25 cellular contexts compared by ENCODE assay signal in genomic region chr7:100847360-100847759, GRCh38. TPM values are rescaled to one million over a fixed set of nuclear protein-coding genes. Genes with fewer than 3 reads are reported as not detected.
A peak's percentile ranks its signal among the peaks of the same experiment; 100 is the strongest.
DNase-seq lines count a peak whose midpoint lies in the region; ATAC-seq, FAIRE-seq and TF ChIP-seq lines count a peak whose summit lies in the region.
"Had no signal": no experiment of that assay in that cellular context is flagged by ENCODE, and none has a peak within 500 bp of the region (broad histone marks: within the 10 kb centered on the region; RNA-seq: fewer than 3 reads in every experiment).

No MANE protein-coding gene starts in this region.

- H3K4me3 ChIP-seq in mammary epithelial cell (replicated peaks in 1 of 3; ENCODE audit: insufficient read depth in 1 of 3, low read depth in 2 of 3, low read length in 3 of 3), result no peak overlapping the region
- no peak overlapping the region for H3K4me3 ChIP-seq in astrocyte (ENCODE audit: insufficient read depth, low read depth, low read length)
- H3K4me3 ChIP-seq in kidney (ENCODE audit: low read length in 2 of 2), result no peak overlapping the region
- H3K4me3 ChIP-seq: A549; BLaER1 treated with 17β-estradiol and CSF1 and Interleukin-3, amounts not matched to agents 10 nM and 100 nM; HAP-1 had no signal

- H3K4me3 Mint-ChIP-seq in MCF 10A (ENCODE audit: unreplicated experiment) (no peak overlapping the region), astrocyte (ENCODE audit: unreplicated experiment) (peak overlapping the region; percentile 45)
- H3K4me3 Mint-ChIP-seq: CD14-positive monocyte; CD4-positive, alpha-beta memory T cell; HFFc6 had no signal

- no peak overlapping the region for H3K4me2 ChIP-seq in mammary epithelial cell (ENCODE audit: insufficient read depth, low read depth, low read length)
- no peak overlapping the region for H3K4me2 ChIP-seq in astrocyte (ENCODE audit: low read length)
- H3K4me2 ChIP-seq: A549; BLaER1 treated with 17β-estradiol and CSF1 and Interleukin-3, amounts not matched to agents 10 nM and 100 nM had no signal

- FAIRE-seq in astrocyte (lab: Jason Lieb, UNC) (no peak), kidney (lab: Jason Lieb, UNC) (no peak)
- FAIRE-seq: A549, GM12891, GM18507, H54 had no signal

- in situ Hi-C loops in mammary epithelial cell (cut with MboI; ENCODE audit: low sequenced_read_pairs in 2 of 2), result no loop called here

- BruUV-seq in mammary epithelial cell (replicated peaks; lab: Mats Ljungman, UMichigan), result no TSS peak
- BruUV-seq in MCF 10A (replicated peaks; lab: Mats Ljungman, UMichigan), result no TSS peak

- no peaks in the 10 kb centered on the region for H3K36me3 ChIP-seq in mammary epithelial cell (ENCODE audit: insufficient read depth, low read length)
- no peaks in the 10 kb centered on the region for H3K36me3 ChIP-seq in astrocyte (ENCODE audit: insufficient read depth, low read length)
- H3K36me3 ChIP-seq in kidney (ENCODE audit: control insufficient read depth in 1 of 2, insufficient read depth in 2 of 2, low read length in 2 of 2), result no peaks in the 10 kb centered on the region
- H3K36me3 ChIP-seq: BE2C; BLaER1 treated with 17β-estradiol and CSF1 and Interleukin-3, amounts not matched to agents 10 nM and 100 nM; HAP-1 had no signal

- no peak overlapping the region for H2AFZ ChIP-seq in mammary epithelial cell (ENCODE audit: low read depth, low read length)
- H2AFZ ChIP-seq in astrocyte (ENCODE audit: low read depth, low read length), result no peak overlapping the region

- POLR2A ChIA-PET in MCF 10A (lab: Yijun Ruan, JAX), result no interaction called here

- no peak for ATAC-seq in GM21825 (IDR thresholded peaks at IDR 0.05; ENCODE audit: unreplicated experiment)
- ATAC-seq: A549 had no signal

- H3K9me3 ChIP-seq in mammary epithelial cell (replicated peaks; ENCODE audit: insufficient read depth, low read length) (no peaks in the 10 kb centered on the region), astrocyte (ENCODE audit: insufficient read depth, low read depth, low read length) (no peaks in the 10 kb centered on the region), kidney (ENCODE audit: control insufficient read depth in 1 of 2, low read length in 2 of 2) (no peaks in the 10 kb centered on the region)
- H3K9me3 ChIP-seq: A549; BE2C; BLaER1 treated with 17β-estradiol and CSF1 and Interleukin-3, amounts not matched to agents 10 nM and 100 nM; HAP-1 had no signal

- H3K27ac Mint-ChIP-seq in MCF 10A (ENCODE audit: low read depth, unreplicated experiment) (no peak overlapping the region), astrocyte (ENCODE audit: unreplicated experiment) (no peak overlapping the region)
- H3K27ac Mint-ChIP-seq: CD14-positive monocyte, HFFc6 had no signal

- H3K36me3 Mint-ChIP-seq in MCF 10A (ENCODE audit: insufficient read depth, unreplicated experiment), result peaks cover 1% of the 10 kb centered on the region
- no peaks in the 10 kb centered on the region for H3K36me3 Mint-ChIP-seq in astrocyte (ENCODE audit: low read depth, unreplicated experiment)
- H3K36me3 Mint-ChIP-seq: CD14-positive monocyte; CD4-positive, alpha-beta memory T cell had no signal

- H3K4me1 ChIP-seq in mammary epithelial cell (ENCODE audit: insufficient read depth, low read length) (peaks cover 6% of the 10 kb centered on the region), astrocyte (ENCODE audit: insufficient read depth, low read length) (peaks cover 6% of the 10 kb centered on the region), kidney (ENCODE audit: control insufficient read depth in 1 of 2, insufficient read depth in 1 of 2, low read depth in 1 of 2, low read length in 2 of 2) (peaks cover 0 to 4% of the 10 kb centered on the region in 2 donors)
- H3K4me1 ChIP-seq: A549 had no signal

- no peak overlapping the region for H3K9ac ChIP-seq in mammary epithelial cell (ENCODE audit: insufficient read depth, low read length)
- no peak overlapping the region for H3K9ac ChIP-seq in astrocyte (ENCODE audit: low read length)
- H3K9ac ChIP-seq in kidney (ENCODE audit: low read length in 2 of 2), result no peak overlapping the region
- H3K9ac ChIP-seq: BLaER1 treated with 17β-estradiol and CSF1 and Interleukin-3, amounts not matched to agents 10 nM and 100 nM had no signal

- no peak overlapping the region for H3K27ac ChIP-seq in mammary epithelial cell (ENCODE audit: insufficient read depth, low read depth, low read length)
- no peak overlapping the region for H3K27ac ChIP-seq in astrocyte (ENCODE audit: low read depth, low read length)
- no peak overlapping the region for H3K27ac ChIP-seq in kidney (ENCODE audit: low read depth in 2 of 2, low read length in 2 of 2)
- H3K27ac ChIP-seq: 22Rv1; A549; BLaER1 treated with 17β-estradiol and CSF1 and Interleukin-3, amounts not matched to agents 10 nM and 100 nM had no signal

- no peaks in the 10 kb centered on the region for H3K9me3 Mint-ChIP-seq in MCF 10A (ENCODE audit: unreplicated experiment)
- H3K9me3 Mint-ChIP-seq in astrocyte (ENCODE audit: unreplicated experiment), result no peaks in the 10 kb centered on the region
- H3K9me3 Mint-ChIP-seq: CD14-positive monocyte, HFFc6 had no signal

- intact Hi-C loops in mammary epithelial cell (cut with micrococcal nuclease), result no loop called here
- intact Hi-C loops in MCF 10A (cut with micrococcal nuclease), result no loop called here
- intact Hi-C loops in kidney (cut with DNase I), result no loop called here

- no peaks in the 10 kb centered on the region for H4K20me1 ChIP-seq in mammary epithelial cell (ENCODE audit: insufficient read depth, low read length)
- H4K20me1 ChIP-seq in astrocyte (ENCODE audit: insufficient read depth, low read length), result no peaks in the 10 kb centered on the region
- H4K20me1 ChIP-seq: BLaER1 treated with 17β-estradiol and CSF1 and Interleukin-3, amounts not matched to agents 10 nM and 100 nM had no signal

- 100% methylated on average over 4 of the region's 4 CpGs for WGBS in mammary epithelial cell (ENCODE audit: low coverage, missing lambda C conversion rate)

- H3K27me3 Mint-ChIP-seq in MCF 10A (ENCODE audit: insufficient read depth, unreplicated experiment), result no peaks in the 10 kb centered on the region
- no peaks in the 10 kb centered on the region for H3K27me3 Mint-ChIP-seq in astrocyte (ENCODE audit: low read depth, unreplicated experiment)
- H3K27me3 Mint-ChIP-seq: CD4-positive, alpha-beta memory T cell had no signal

- dilution Hi-C loops in mammary epithelial cell (cut with HindIII; ENCODE audit: low sequenced_read_pairs), result loop anchor here (5.0 kb wide), 4 partner anchors 40 to 230 kb away; partner anchors contain the start of gene UFSP1

- DNase-seq in mammary epithelial cell (peak; percentile 51), MCF 10A (ENCODE audit: unreplicated experiment) (no peak), astrocyte (ENCODE audit: low read depth) (no peak), kidney (peak; percentile 19), AML-193 (lab: John Stamatoyannopoulos, UW) (no peak), NCI-H2171 (lab: John Stamatoyannopoulos, UW) (no peak)
- DNase-seq: ACHN; BE2C; Calu3; CD4-positive, alpha-beta memory T cell; COR-L47; DMS53; DMS79 treated with DMSO at 0.1 percent for 48 hours; GF-D8; GOT3; HFFc6 had no signal

- H3K4me1 Mint-ChIP-seq in MCF 10A (ENCODE audit: insufficient read depth, unreplicated experiment) (peaks cover 6% of the 10 kb centered on the region), astrocyte (ENCODE audit: low read depth, unreplicated experiment) (no peaks in the 10 kb centered on the region)

- H3K79me2 ChIP-seq in mammary epithelial cell (ENCODE audit: insufficient read depth, low read length) (no peaks in the 10 kb centered on the region), astrocyte (ENCODE audit: insufficient read depth, low read length) (no peaks in the 10 kb centered on the region)

- CTCF ChIA-PET in mammary epithelial cell (lab: Charles Lee; ENCODE audit: low non-redundant PET), result no interaction called here
- CTCF ChIA-PET in MCF 10A (lab: Yijun Ruan, JAX), result interaction anchor here (0.6 to 1.8 kb wide), 2 partner anchors 142 to 1615 kb away, joined by 3 to 12 read pairs; partner anchors contain the start of gene POP7

- no peaks in the 10 kb centered on the region for H3K27me3 ChIP-seq in mammary epithelial cell (ENCODE audit: insufficient read depth, low read length)
- no peaks in the 10 kb centered on the region for H3K27me3 ChIP-seq in astrocyte (ENCODE audit: insufficient read depth, low read length)
- H3K27me3 ChIP-seq: BE2C; BLaER1 treated with 17β-estradiol and CSF1 and Interleukin-3, amounts not matched to agents 10 nM and 100 nM had no signal

- TF ChIP-seq CTCF in mammary epithelial cell (conservative IDR thresholded peaks at IDR 0.05 in 1 of 2, IDR thresholded peaks at IDR 0.05 in 1 of 2; ENCODE audit: extremely low read depth in 1 of 2, insufficient read depth in 1 of 2, low read depth in 1 of 2, low read length in 2 of 2), result no peak
- no peak for TF ChIP-seq CTCF in MCF 10A (IDR thresholded peaks at IDR 0.05; ENCODE audit: unreplicated experiment)
- TF ChIP-seq CTCF in astrocyte (IDR thresholded peaks at IDR 0.05; ENCODE audit: insufficient read depth, low read depth, low read length), result no peak
- TF ChIP-seq CTCF in kidney (IDR thresholded peaks at IDR 0.05; ENCODE audit: borderline replicate concordance, extremely low read depth, insufficient read depth), result no peak

RNA-seq across cellular contexts. Expression of gene SLC12A9, which starts 5.2 kb away (rescaled TPM):
- total RNA-seq in mammary epithelial cell (10 to 100 TPM; 11.7 to 31.0 TPM), MCF 10A (2022) (19.2 and 21.0 TPM in 2 replicates), astrocyte (26.7 and 30.5 TPM in 2 replicates), kidney (29.9 TPM)
- polyA plus RNA-seq in mammary epithelial cell (11.5 TPM), kidney (ENCODE audit: insufficient read depth, low read depth, low replicate concordance) (19.7 TPM)
- polyA minus RNA-seq in mammary epithelial cell, result 18.6 TPM

RNA-seq across cellular contexts. Expression of gene TRIP6, which starts 19.8 kb away (rescaled TPM):
- total RNA-seq in mammary epithelial cell (100 to 1,000 TPM in 1 of 2 donors, 10 to 100 TPM in 1; 56.3 to 129 TPM), MCF 10A (2022) (106 and 132 TPM in 2 replicates), astrocyte (86.9 and 99.9 TPM in 2 replicates), kidney (74.4 TPM)
- polyA plus RNA-seq in mammary epithelial cell (125 TPM), kidney (ENCODE audit: insufficient read depth, low read depth, low replicate concordance) (92.6 TPM)
- 66.4 TPM for polyA minus RNA-seq in mammary epithelial cell

RNA-seq across cellular contexts. Expression of gene EPHB4, which starts 20.0 kb away (rescaled TPM):
- total RNA-seq in mammary epithelial cell (10 to 100 TPM; 75.0 to 81.0 TPM), MCF 10A (2022) (48.8 and 51.3 TPM in 2 replicates), astrocyte (62.4 and 73.6 TPM in 2 replicates), kidney (65.5 TPM)
- polyA plus RNA-seq in mammary epithelial cell (71.4 TPM), kidney (ENCODE audit: insufficient read depth, low read depth, low replicate concordance) (33.2 TPM)
- polyA minus RNA-seq in mammary epithelial cell, result 145 TPM

RNA-seq across cellular contexts. Expression of gene SRRT, which starts 27.5 kb away (rescaled TPM):
- total RNA-seq in mammary epithelial cell, result 100 to 1,000 TPM in 1 of 2 donors, 10 to 100 TPM in 1; 29.5 to 127 TPM
- polyA plus RNA-seq in mammary epithelial cell, result 57.6 TPM
- polyA minus RNA-seq in mammary epithelial cell, result 127 TPM
- total RNA-seq in MCF 10A (2022), result 111 and 142 TPM in 2 replicates
- 112 and 118 TPM in 2 replicates for total RNA-seq in astrocyte
- 127 TPM for total RNA-seq in kidney
- polyA plus RNA-seq in kidney (ENCODE audit: insufficient read depth, low read depth, low replicate concordance), result 58.2 TPM

RNA-seq across cellular contexts. Expression of gene UFSP1, which starts 42.2 kb away (rescaled TPM):
- total RNA-seq in mammary epithelial cell (1 to 10 TPM; 2.0 to 3.7 TPM), MCF 10A (2022) (2.8 and 3.4 TPM in 2 replicates), astrocyte (2.7 and 3.3 TPM in 2 replicates), kidney (3.4 TPM)
- polyA plus RNA-seq in mammary epithelial cell (1.1 TPM), kidney (ENCODE audit: insufficient read depth, low read depth, low replicate concordance) (3.8 TPM)
- polyA minus RNA-seq in mammary epithelial cell, result 4.2 TPM

Comparison
In these comparisons a context has a peak if more than half of its experiments do, and no peak if none do; other contexts are left out.
1. DNase-seq: peak in mammary epithelial cell (single experiment) and kidney (single experiment); none in MCF 10A (single experiment), astrocyte (single experiment), AML-193 (0 of 2) and NCI-H2171 (single experiment).